ENCODE assay signal across 15 cellular contexts in the genomic region with DNA sequence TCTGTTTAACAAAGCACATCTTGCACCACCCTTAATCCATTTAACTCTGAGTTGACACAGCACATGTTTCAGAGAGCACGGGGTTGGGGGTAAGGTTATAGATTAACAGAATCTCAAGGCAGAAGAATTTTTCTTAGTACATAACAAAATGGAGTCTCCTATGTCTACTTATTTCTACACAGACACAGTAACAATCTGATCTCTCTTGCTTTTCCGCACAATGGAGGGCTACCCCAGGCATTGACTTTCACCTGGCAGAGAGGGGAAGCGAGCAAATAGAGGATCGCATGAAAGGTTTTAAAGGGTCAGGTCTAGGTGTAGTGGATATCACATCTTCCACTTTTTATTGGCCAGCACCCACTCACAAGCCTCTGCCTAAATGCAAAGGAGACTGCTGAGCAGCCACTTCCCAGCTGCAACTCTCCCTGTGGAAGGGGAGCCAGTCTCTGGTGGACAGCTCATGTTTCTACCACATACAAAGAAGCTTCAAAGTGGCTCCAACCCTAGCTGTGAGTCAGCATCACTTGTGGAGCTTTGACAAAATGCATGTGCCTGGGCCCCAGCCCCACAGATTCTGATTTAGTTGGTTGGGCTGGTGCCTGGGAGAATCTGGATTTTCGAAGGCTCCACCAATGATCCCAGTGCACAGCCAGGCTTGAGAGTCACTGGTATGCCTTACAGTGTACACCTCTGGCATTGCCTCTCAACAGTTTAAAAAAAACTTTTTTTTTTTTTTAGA. TPM values are rescaled to one million over a fixed set of nuclear protein-coding genes. Genes with fewer than 3 reads are reported as not detected.
DNase-seq lines count a peak whose midpoint lies in the region; ATAC-seq and TF ChIP-seq lines count a peak whose summit lies in the region.
"Had no signal": no experiment of that assay in that cellular context is flagged by ENCODE, and none has a peak within 500 bp of the region (broad histone marks: within the 10 kb centered on the region; RNA-seq: fewer than 3 reads in every experiment).

No MANE protein-coding gene starts in this region.

- DNase-seq in stimulated activated naive CD8-positive, alpha-beta T cell treated with anti-CD3 and anti-CD28 coated beads, Interleukin-15, Interleukin-2, amounts not matched to agents 100 U/mL and 50 U/mL, for 24 hours: no peak
- no peak for DNase-seq in stimulated activated naive CD8-positive, alpha-beta T cell treated with anti-CD3 and anti-CD28 coated beads, Interleukin-15, amount 100 ng/mL, for 72 hours
- DNase-seq in SK-N-SH (no peak), glutamatergic neuron (no peak), RPMI8226 (no peak), MCF 10A (ENCODE audit: unreplicated experiment) (no peak), GDM1 (lab: John Stamatoyannopoulos, UW) (no peak)
- DNase-seq: EL; naive thymus-derived CD4-positive, alpha-beta T cell had no signal

- no peaks in the 10 kb centered on the region for H3K9me2 ChIP-seq in SK-N-SH

- intact Hi-C loops in MCF 10A (cut with micrococcal nuclease): loop anchor here (10.0 kb wide), 1 partner anchor 305 kb away; no protein-coding TSS in a partner anchor

- H3K9me3 ChIP-seq in SK-N-SH: no peaks in the 10 kb centered on the region
- H3K9me3 ChIP-seq: SJSA1 had no signal

- POLR2A ChIA-PET in SK-N-SH (lab: Yijun Ruan, JAX) (no interaction called here), MCF 10A (lab: Yijun Ruan, JAX) (interaction anchor here (0.7 kb wide), 1 partner anchor 66 kb away, joined by 3 read pairs; no protein-coding TSS in a partner anchor)

- no peaks in the 10 kb centered on the region for H3K27me3 ChIP-seq in SK-N-SH (ENCODE audit: insufficient read depth)
- H3K27me3 ChIP-seq: cardiac muscle cell had no signal

- CTCF ChIA-PET in SK-N-SH (lab: Yijun Ruan, JAX) (no interaction called here), MCF 10A (lab: Yijun Ruan, JAX) (interaction anchor here (0.7 to 0.8 kb wide), 2 partner anchors 218 to 304 kb away, joined by 4 read pairs; no protein-coding TSS in a partner anchor)

- no peak overlapping the region for H3K27ac Mint-ChIP-seq in stimulated activated naive CD8-positive, alpha-beta T cell treated with anti-CD3 and anti-CD28 coated beads, Interleukin-15, amount 100 ng/mL, for 72 hours
- H3K27ac Mint-ChIP-seq in glutamatergic neuron (ENCODE audit: unreplicated experiment) (peak overlapping the region; percentile 85), MCF 10A (ENCODE audit: low read depth, unreplicated experiment) (no peak overlapping the region)
- H3K27ac Mint-ChIP-seq: naive thymus-derived CD4-positive, alpha-beta T cell had no signal

- H3K4me3 Mint-ChIP-seq in stimulated activated naive CD8-positive, alpha-beta T cell treated with anti-CD3 and anti-CD28 coated beads, Interleukin-15, amount 100 ng/mL, for 72 hours: no peak overlapping the region
- H3K4me3 Mint-ChIP-seq in glutamatergic neuron (ENCODE audit: unreplicated experiment) (no peak overlapping the region), MCF 10A (ENCODE audit: unreplicated experiment) (no peak overlapping the region)
- H3K4me3 Mint-ChIP-seq: naive thymus-derived CD4-positive, alpha-beta T cell had no signal

- H4K20me1 ChIP-seq in SK-N-SH (ENCODE audit: insufficient read depth): no peaks in the 10 kb centered on the region

- BruUV-seq in MCF 10A (replicated peaks; lab: Mats Ljungman, UMichigan): no TSS peak

- TF ChIP-seq CTCF in SK-N-SH (IDR thresholded peaks at IDR 0.05): no peak
- TF ChIP-seq CTCF in glutamatergic neuron (IDR thresholded peaks at IDR 0.05; ENCODE audit: partially characterized antibody, unreplicated experiment): no peak
- no peak for TF ChIP-seq CTCF in MCF 10A (IDR thresholded peaks at IDR 0.05; ENCODE audit: unreplicated experiment)

- no peak overlapping the region for H3K9ac ChIP-seq in SK-N-SH

- 65% methylated on average over 5 of the region's 5 CpGs for WGBS in SK-N-SH (ENCODE audit: low lambda C conversion rate)

- no peak for TF ChIP-seq EP300 in SK-N-SH (IDR thresholded peaks at IDR 0.05; ENCODE audit: borderline replicate concordance in 1 of 2, low read depth in 1 of 2, low read length in 1 of 2)

- H3K4me1 Mint-ChIP-seq in stimulated activated naive CD8-positive, alpha-beta T cell treated with anti-CD3 and anti-CD28 coated beads, Interleukin-15, amount 100 ng/mL, for 72 hours: peaks cover 6% of the 10 kb centered on the region
- H3K4me1 Mint-ChIP-seq in glutamatergic neuron (ENCODE audit: low read depth, unreplicated experiment) (peaks cover 8% of the 10 kb centered on the region), MCF 10A (ENCODE audit: insufficient read depth, unreplicated experiment) (peaks cover 10% of the 10 kb centered on the region)

- H3K4me3 ChIP-seq in SK-N-SH (ENCODE audit: low read depth in 2 of 2, low read length in 1 of 2): no peak overlapping the region
- H3K4me3 ChIP-seq: cardiac muscle cell, SJSA1, smooth muscle cell had no signal

- no peaks in the 10 kb centered on the region for H3F3A ChIP-seq in SK-N-SH (replicated peaks; ENCODE audit: insufficient read depth)

- no peaks in the 10 kb centered on the region for H3K79me2 ChIP-seq in SK-N-SH (ENCODE audit: insufficient read depth)

- H3K27ac ChIP-seq in SK-N-SH (ENCODE audit: low read depth in 2 of 2, low read length in 1 of 2): no peak overlapping the region
- H3K27ac ChIP-seq: cardiac muscle cell, SJSA1 had no signal

- H3K36me3 ChIP-seq in SK-N-SH (replicated peaks in 1 of 2; ENCODE audit: control insufficient read depth in 1 of 2, insufficient read depth in 2 of 2, low read length in 1 of 2): no peaks in the 10 kb centered on the region
- H3K36me3 ChIP-seq: cardiac muscle cell, SJSA1 had no signal

- H3K36me3 Mint-ChIP-seq in glutamatergic neuron (ENCODE audit: unreplicated experiment): no peaks in the 10 kb centered on the region
- no peaks in the 10 kb centered on the region for H3K36me3 Mint-ChIP-seq in MCF 10A (ENCODE audit: insufficient read depth, unreplicated experiment)
- H3K36me3 Mint-ChIP-seq: naive thymus-derived CD4-positive, alpha-beta T cell had no signal

- no peak overlapping the region for H2AFZ ChIP-seq in SK-N-SH (ENCODE audit: low read depth)

- H3K27me3 Mint-ChIP-seq in stimulated activated naive CD8-positive, alpha-beta T cell treated with anti-CD3 and anti-CD28 coated beads, Interleukin-15, amount 100 ng/mL, for 72 hours: no peaks in the 10 kb centered on the region
- H3K27me3 Mint-ChIP-seq in glutamatergic neuron (ENCODE audit: unreplicated experiment) (peaks cover 5% of the 10 kb centered on the region), MCF 10A (ENCODE audit: insufficient read depth, unreplicated experiment) (peaks cover 30% of the 10 kb centered on the region)

- ATAC-seq in stimulated activated naive CD8-positive, alpha-beta T cell treated with anti-CD3 and anti-CD28 coated beads, Interleukin-15, Interleukin-2, amounts not matched to agents 100 U/mL and 50 U/mL, for 24 hours: peak; percentile 42
- no peak for ATAC-seq in stimulated activated naive CD8-positive, alpha-beta T cell treated with anti-CD3 and anti-CD28 coated beads, Interleukin-15, amount 100 ng/mL, for 72 hours
- ATAC-seq in GM18909 (IDR thresholded peaks at IDR 0.05; ENCODE audit: poor library complexity, unreplicated experiment): no peak
- ATAC-seq: activated CD4-positive, CD25-positive, alpha-beta regulatory T cell treated with anti-CD3 and anti-CD28 coated beads, Interleukin-2, amount 50 U/mL, for 24 hours; naive thymus-derived CD4-positive, alpha-beta T cell had no signal

- peaks cover 0 to 2% of the 10 kb centered on the region in 2 experiments; a peak in 2 of 4 replicates for H3K4me1 ChIP-seq in SK-N-SH (ENCODE audit: control insufficient read depth in 1 of 2, insufficient read depth in 2 of 2, low read depth in 1 of 2, low read length in 1 of 2)
- H3K4me1 ChIP-seq: SJSA1 had no signal

- no peak overlapping the region for H3K4me2 ChIP-seq in SK-N-SH
- H3K4me2 ChIP-seq: smooth muscle cell had no signal

- no peak for TF ChIP-seq RAD21 in SK-N-SH (IDR thresholded peaks at IDR 0.05; ENCODE audit: low read length)

- H3K9me3 Mint-ChIP-seq in stimulated activated naive CD8-positive, alpha-beta T cell treated with anti-CD3 and anti-CD28 coated beads, Interleukin-15, amount 100 ng/mL, for 72 hours: no peaks in the 10 kb centered on the region
- H3K9me3 Mint-ChIP-seq in glutamatergic neuron (ENCODE audit: unreplicated experiment) (peaks cover 2% of the 10 kb centered on the region), MCF 10A (ENCODE audit: unreplicated experiment) (no peaks in the 10 kb centered on the region)

TF ChIP-seq in SK-N-SH, 30 proteins besides CTCF, POLR2A, EP300 and RAD21 (continues in another document):
- no peak for TF ChIP-seq ELF1 (IDR thresholded peaks at IDR 0.05)
- TF ChIP-seq FOXJ3 (CRISPR knock-in tag; IDR thresholded peaks at IDR 0.05): no peak
- TF ChIP-seq TCF12 (IDR thresholded peaks at IDR 0.05): no peak
- TF ChIP-seq, protein P1, sequence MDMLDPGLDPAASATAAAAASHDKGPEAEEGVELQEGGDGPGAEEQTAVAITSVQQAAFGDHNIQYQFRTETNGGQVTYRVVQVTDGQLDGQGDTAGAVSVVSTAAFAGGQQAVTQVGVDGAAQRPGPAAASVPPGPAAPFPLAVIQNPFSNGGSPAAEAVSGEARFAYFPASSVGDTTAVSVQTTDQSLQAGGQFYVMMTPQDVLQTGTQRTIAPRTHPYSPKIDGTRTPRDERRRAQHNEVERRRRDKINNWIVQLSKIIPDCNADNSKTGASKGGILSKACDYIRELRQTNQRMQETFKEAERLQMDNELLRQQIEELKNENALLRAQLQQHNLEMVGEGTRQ (IDR thresholded peaks at IDR 0.05; ENCODE audit: borderline replicate concordance, low read depth, low read length): no peak
- no peak for TF ChIP-seq NFIC (IDR thresholded peaks at IDR 0.05; ENCODE audit: borderline replicate concordance)

RNA-seq across cellular contexts. Expression of gene FNTB, which starts 7.2 kb away (rescaled TPM):
- polyA plus RNA-seq in SK-N-SH (2012; rRNA removed): 18.4 and 19.8 TPM in 2 replicates
- 10.4 and 14.4 TPM in 2 replicates for polyA plus RNA-seq in SK-N-SH (2012; cell fraction: cytosol; rRNA removed)
- 25.6 and 28.8 TPM in 2 replicates for polyA plus RNA-seq in SK-N-SH (2012; cell fraction: nucleus; rRNA removed)
- total RNA-seq in glutamatergic neuron (ENCODE audit: unreplicated experiment) (15.2 TPM), MCF 10A (2022) (12.2 and 13.1 TPM in 2 replicates)

RNA-seq across cellular contexts. Expression of gene RAB15, which starts 7.4 kb away (rescaled TPM):
- polyA plus RNA-seq in SK-N-SH (2012; rRNA removed): 14.2 and 14.8 TPM in 2 replicates
- polyA plus RNA-seq in SK-N-SH (2012; cell fraction: cytosol; rRNA removed): 10.6 and 12.3 TPM in 2 replicates
- 31.4 and 35.1 TPM in 2 replicates for polyA plus RNA-seq in SK-N-SH (2012; cell fraction: nucleus; rRNA removed)
- 79.5 TPM for total RNA-seq in glutamatergic neuron (ENCODE audit: unreplicated experiment)
- 0.28 and 0.66 TPM in 2 replicates for total RNA-seq in MCF 10A (2022)

RNA-seq across cellular contexts. Expression of gene GPX2, which starts 37.0 kb away (rescaled TPM):
- not detected in 2 replicates for polyA plus RNA-seq in SK-N-SH (2012; rRNA removed)
- not detected in 2 replicates for polyA plus RNA-seq in SK-N-SH (2012; cell fraction: cytosol; rRNA removed)
- polyA plus RNA-seq in SK-N-SH (2012; cell fraction: nucleus; rRNA removed): not detected in 2 replicates
- 1.3 TPM for total RNA-seq in glutamatergic neuron (ENCODE audit: unreplicated experiment)
- total RNA-seq in MCF 10A (2022): not detected in 2 replicates
- total RNA-seq: cardiac muscle cell; naive thymus-derived CD4-positive, alpha-beta T cell; NCI-H460; SJSA1 had no signal
- polyA plus RNA-seq: cardiac muscle cell; naive thymus-derived CD4-positive, alpha-beta T cell had no signal

Comparison
In these comparisons a context has a peak if more than half of its experiments do, and no peak if none do; other contexts are left out.
1. RNA of gene RAB15, which starts 7.4 kb away (total RNA-seq): 79.5 TPM in glutamatergic neuron (single experiment); 0.28 to 0.66 TPM in MCF 10A; every median in the first group is over 10 times any median in the second.